ENCODE assay signal across 22 cellular contexts in the genomic region with DNA sequence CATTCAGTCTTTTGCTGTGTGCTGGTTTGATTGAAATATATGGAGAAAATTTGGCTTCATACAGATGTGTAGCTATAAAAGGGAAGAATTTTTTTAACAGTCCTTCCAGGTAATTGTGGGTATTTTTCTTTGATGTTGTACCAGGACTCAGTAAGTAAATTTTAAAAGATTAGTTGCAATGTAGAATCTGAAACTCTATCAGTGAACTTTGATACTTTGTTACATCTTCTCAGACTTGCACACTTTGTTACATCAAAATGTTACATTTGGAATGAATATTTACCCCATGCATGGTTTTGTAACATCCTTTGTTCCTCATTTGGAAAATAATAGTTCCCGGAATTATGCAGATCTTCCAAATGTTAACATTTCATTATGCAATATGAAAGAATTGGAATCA.
"Had no signal": no experiment of that assay in that cellular context is flagged by ENCODE, and none has a peak within 500 bp of the region (broad histone marks: within the 10 kb centered on the region; RNA-seq: fewer than 3 reads in every experiment).

No MANE protein-coding gene starts in this region.

- H3K4me2 ChIP-seq: hepatocyte had no signal

- H2AFZ ChIP-seq: hepatocyte, parathyroid adenoma had no signal

- ATAC-seq: left cardiac atrium; left ventricle myocardium superior; sciatic nerve; stimulated activated memory B cell treated with anti-CD40 and anti-IgM and Interleukin-4, amounts not matched to agents 10 μg/mL and 1 μg/mL and 100 μg/mL, for 72 hours had no signal

- H3K4me1 ChIP-seq: parathyroid adenoma, prostate gland, spleen, testis had no signal

- DNase-seq: erythroblast; foreskin melanocyte; head of caudate nucleus; kidney; left cardiac atrium; left ventricle myocardium superior; mesendoderm; naive B cell; retina; spleen; stimulated activated CD4-positive, alpha-beta T cell treated with anti-CD3 and anti-CD28 coated beads, Interleukin-15, amount 100 ng/mL, for 24 hours; stimulated activated CD4-positive, alpha-beta T cell treated with anti-CD3 and anti-CD28 coated beads, Interleukin-1b, Interleukin-23, amount 100 ng/mL, for 48 hours; stimulated activated CD4-positive, alpha-beta T cell treated with anti-CD3 and anti-CD28 coated beads, Interleukin-4, amount 100 ng/mL, for 24 hours; testis had no signal

- H3K27ac Mint-ChIP-seq: naive B cell; nephron; stimulated activated memory B cell treated with anti-CD40 and anti-IgM and Interleukin-4, amounts not matched to agents 10 μg/mL and 1 μg/mL and 100 μg/mL, for 72 hours; stimulated activated naive CD8-positive, alpha-beta T cell treated with anti-CD3 and anti-CD28 coated beads, Interleukin-15, Interleukin-2, amounts not matched to agents 100 ng/mL and 50 ng/mL, for 24 hours had no signal

- H3K4me3 Mint-ChIP-seq: naive B cell; nephron; stimulated activated memory B cell treated with anti-CD40 and anti-IgM and Interleukin-4, amounts not matched to agents 10 μg/mL and 1 μg/mL and 100 μg/mL, for 72 hours; stimulated activated naive CD8-positive, alpha-beta T cell treated with anti-CD3 and anti-CD28 coated beads, Interleukin-15, Interleukin-2, amounts not matched to agents 100 ng/mL and 50 ng/mL, for 24 hours had no signal

- H3K27me3 Mint-ChIP-seq: naive B cell; stimulated activated memory B cell treated with anti-CD40 and anti-IgM and Interleukin-4, amounts not matched to agents 10 μg/mL and 1 μg/mL and 100 μg/mL, for 72 hours; stimulated activated naive CD8-positive, alpha-beta T cell treated with anti-CD3 and anti-CD28 coated beads, Interleukin-15, Interleukin-2, amounts not matched to agents 100 ng/mL and 50 ng/mL, for 24 hours had no signal

- H3K4me3 ChIP-seq: hepatocyte, prostate gland, spleen, testis, tibial nerve had no signal

- H3K27ac ChIP-seq: hepatocyte, parathyroid adenoma, prostate gland, spleen, testis, tibial nerve had no signal

- H3K36me3 ChIP-seq: prostate gland had no signal

- H3K9me3 ChIP-seq: prostate gland, spleen, testis, tibial nerve had no signal

- FAIRE-seq: kidney had no signal

- H3K27me3 ChIP-seq: hepatocyte, spleen, testis, tibial nerve had no signal

- H3K9me3 Mint-ChIP-seq: naive B cell; nephron; stimulated activated memory B cell treated with anti-CD40 and anti-IgM and Interleukin-4, amounts not matched to agents 10 μg/mL and 1 μg/mL and 100 μg/mL, for 72 hours; stimulated activated naive CD8-positive, alpha-beta T cell treated with anti-CD3 and anti-CD28 coated beads, Interleukin-15, Interleukin-2, amounts not matched to agents 100 ng/mL and 50 ng/mL, for 24 hours had no signal

- H3K4me1 Mint-ChIP-seq: nephron had no signal
